ENCODE assay signal across 18 cellular contexts in genomic region chr3:89578253-89578529, GRCh38.
"Had no signal": no experiment of that assay in that cellular context is flagged by ENCODE, and none has a peak within 500 bp of the region (broad histone marks: within the 10 kb centered on the region; RNA-seq: fewer than 3 reads in every experiment).

No MANE protein-coding gene starts in this region.

- H3K4me3 ChIP-seq: ovary, testis, upper lobe of right lung had no signal

- H3K27ac ChIP-seq: ovary, testis, upper lobe of right lung, VCaP had no signal

- H3K27me3 ChIP-seq: ovary, testis, upper lobe of right lung had no signal

- H3K36me3 ChIP-seq: ovary, upper lobe of right lung had no signal

- H3K9me3 ChIP-seq: ovary, testis, upper lobe of right lung had no signal

- H3K4me1 ChIP-seq: testis, upper lobe of right lung had no signal

- DNase-seq: activated CD4-positive, alpha-beta T cell treated with anti-CD3 and anti-CD28 coated beads for 4 hours; activated CD8-positive, alpha-beta memory T cell treated with anti-CD3 and anti-CD28 coated beads, Interleukin-2, amount 50 U/mL, for 4 hours; activated CD8-positive, alpha-beta T cell treated with anti-CD3 and anti-CD28 coated beads for 36 hours; activated naive CD8-positive, alpha-beta T cell treated with anti-CD3 and anti-CD28 coated beads, Interleukin-2, amount 10 ng/mL, durations not matched to agents 7 days and 5 days; anterior cingulate cortex; cerebellar nuclear complex; hippocampal formation; immature natural killer cell; left colon; natural killer cell; ovary; stimulated activated CD4-positive, alpha-beta T cell treated with anti-CD3 and anti-CD28 coated beads, Interleukin-15, amount 100 ng/mL, for 24 hours; stimulated activated CD4-positive, alpha-beta T cell treated with anti-CD3 and anti-CD28 coated beads, Interleukin-4, amount 100 ng/mL, for 24 hours; stimulated activated naive CD8-positive, alpha-beta T cell treated with anti-CD3 and anti-CD28 coated beads, Interleukin-15, amount 100 ng/mL, for 72 hours; T-helper 9 cell; testis; upper lobe of right lung had no signal

- ATAC-seq: activated CD8-positive, alpha-beta T cell treated with anti-CD3 and anti-CD28 coated beads for 36 hours; left colon; natural killer cell; stimulated activated naive CD8-positive, alpha-beta T cell treated with anti-CD3 and anti-CD28 coated beads, Interleukin-15, amount 100 ng/mL, for 72 hours; upper lobe of right lung had no signal
